Comparison of ENCODE assay signal across 8 cellular contexts in the genomic region with DNA sequence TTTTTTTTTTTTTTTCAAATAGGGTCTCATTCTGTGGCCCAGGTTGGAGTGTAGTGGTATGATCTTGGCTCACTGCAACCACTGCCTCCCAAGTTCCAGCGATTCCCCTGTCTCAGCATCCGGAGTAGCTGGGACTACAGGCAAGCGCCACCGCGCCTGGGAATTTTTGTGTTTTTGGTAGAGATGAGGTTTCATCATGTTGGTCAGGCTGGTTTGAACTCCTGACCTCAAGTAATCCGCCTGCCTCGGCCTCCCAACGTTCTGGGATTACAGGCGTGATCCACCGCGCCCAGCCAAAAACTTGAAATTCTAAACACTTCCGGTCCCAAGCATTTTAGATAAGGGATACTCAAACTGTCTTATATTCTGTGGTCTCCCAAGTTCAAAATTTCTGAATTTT.
"Had no signal": no experiment of that assay in that cellular context is flagged by ENCODE, and none has a peak within 500 bp of the region (broad histone marks: within the 10 kb centered on the region; RNA-seq: fewer than 3 reads in every experiment).

No MANE protein-coding gene starts in this region.

- ATAC-seq: GM12878 had no signal

- DNase-seq: GDM1, GF-D8 had no signal

- FAIRE-seq: G401.6, GM12878, GM12891, GM12892, GM18507, GM19239 had no signal

- H3K4me3 ChIP-seq: GM12878 had no signal
